11 cellular contexts compared by ENCODE assay signal in genomic region chr4:575281-576141, GRCh38. TPM values are rescaled to one million over a fixed set of nuclear protein-coding genes. Genes with fewer than 3 reads are reported as not detected.
DNase-seq lines count a peak whose midpoint lies in the region; ATAC-seq, FAIRE-seq and TF ChIP-seq lines count a peak whose summit lies in the region.
"Had no signal": no experiment of that assay in that cellular context is flagged by ENCODE, and none has a peak within 500 bp of the region (broad histone marks: within the 10 kb centered on the region; RNA-seq: fewer than 3 reads in every experiment).

No MANE protein-coding gene starts in this region.

- ATAC-seq in pancreas = peak in 3 of 4 donors; percentile 51 to 94 (median 64)

- no peaks in the 10 kb centered on the region for H3K36me3 ChIP-seq in pancreas

- no peaks in the 10 kb centered on the region for H3K4me1 ChIP-seq in pancreas

- no peaks in the 10 kb centered on the region for H3K9me3 ChIP-seq in pancreas

- H3K4me3 ChIP-seq in fibroblast of the aortic adventitia (ENCODE audit: low read depth, low read length) (no peak overlapping the region), pancreas (no peak overlapping the region)

- no peak for FAIRE-seq in pancreas (lab: Jason Lieb, UNC)

- 2% methylated on average over 44 to 127 of the region's 127 CpGs for WGBS in pancreas, 2 donors

- no peak for TF ChIP-seq CTCF in fibroblast of the aortic adventitia (IDR thresholded peaks at IDR 0.05; ENCODE audit: insufficient read depth, low read length)
- no peak for TF ChIP-seq CTCF in pancreas (IDR thresholded peaks at IDR 0.05)
- no peak for TF ChIP-seq CTCF in GM10266 (IDR thresholded peaks at IDR 0.05; ENCODE audit: control insufficient read depth, insufficient read depth, low read depth, missing control alignments)

- H3K27ac ChIP-seq in pancreas = no peak overlapping the region

- intact Hi-C loops in pancreas (cut with DNase I) = no loop called here

- H3K27me3 ChIP-seq in pancreas = peaks cover 5 to 17% (median 9%) of the 10 kb centered on the region in 4 donors

- peak; percentile 25 for DNase-seq in DMS79 treated with DMSO at 0.1 percent for 48 hours (lab: John Stamatoyannopoulos, UW)
- no peak for DNase-seq in DMS79 (lab: John Stamatoyannopoulos, UW)
- peak; percentile 41 for DNase-seq in NCI-H69 (lab: John Stamatoyannopoulos, UW)
- peak; percentile 48 for DNase-seq in fibroblast of the aortic adventitia (ENCODE audit: low read depth)
- peak in 5 of 6 donors; percentile 13 to 78 (median 26) for DNase-seq in pancreas
- no peak for DNase-seq in NCI-H526 treated with DMSO at 0.1 percent for 48 hours (lab: John Stamatoyannopoulos, UW)
- DNase-seq in NCI-H446 treated with DMSO at 0.1 percent for 48 hours (lab: John Stamatoyannopoulos, UW) = no peak
- no peak for DNase-seq in GM10266 (ENCODE audit: extremely low spot score)
- DNase-seq: 8988T; activated CD4-positive, alpha-beta T cell treated with anti-CD3 and anti-CD28 coated beads, Interleukin-2, amount 50 U/mL, for 1 hour; MM.1S had no signal

RNA-seq across cellular contexts. Expression of gene TMEM271, which starts 0.6 kb away (rescaled TPM):
- total RNA-seq in fibroblast of the aortic adventitia (ENCODE audit: low replicate concordance) (not detected in 2 replicates), pancreas (under 1 TPM in 4 of 6 donors, not detected in 2; 0.04 to 0.34 (median 0.21) TPM)
- polyA plus RNA-seq in pancreas = under 1 TPM; 0.23 to 0.35 TPM

RNA-seq across cellular contexts. Expression of gene PDE6B, which starts 49.9 kb away (rescaled TPM):
- total RNA-seq in fibroblast of the aortic adventitia (ENCODE audit: low replicate concordance) (not detected in 2 replicates), pancreas (1 to 10 TPM; 1.5 to 6.6 (median 3.0) TPM)
- polyA plus RNA-seq in pancreas = 1 to 10 TPM in 1 of 2 donors, under 1 TPM in 1; 0.99 to 3.0 TPM

Comparison
In these comparisons a context has a peak if more than half of its experiments do, and no peak if none do; other contexts are left out.
1. DNase-seq: peak in DMS79 treated with DMSO at 0.1 percent for 48 hours (single experiment), NCI-H69 (single experiment), fibroblast of the aortic adventitia (single experiment) and pancreas (5 of 6); none in DMS79 (single experiment), NCI-H526 treated with DMSO at 0.1 percent for 48 hours (single experiment), NCI-H446 treated with DMSO at 0.1 percent for 48 hours (single experiment) and GM10266 (single experiment).